ENCODE assay signal across 3 cellular contexts in the genomic region with DNA sequence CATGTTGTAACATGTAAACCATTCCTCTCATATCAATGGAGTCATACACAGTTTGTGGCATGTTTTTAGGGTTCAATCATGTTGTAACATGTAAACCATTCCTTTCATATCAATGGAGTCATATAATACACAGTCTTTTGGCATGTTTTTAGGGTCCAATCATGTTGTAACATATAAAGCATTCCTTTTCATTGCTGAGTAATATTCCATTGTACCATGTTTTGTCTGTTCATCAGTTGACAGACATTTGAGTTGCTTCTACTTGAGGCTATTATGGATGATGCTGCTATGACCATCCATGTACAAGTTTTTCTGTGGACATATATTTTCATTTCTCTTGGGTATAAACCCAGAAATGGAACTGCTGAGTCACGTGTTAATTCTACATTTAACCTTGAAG. TPM values are rescaled to one million over a fixed set of nuclear protein-coding genes. Genes with fewer than 3 reads are reported as not detected.
DNase-seq lines count a peak whose midpoint lies in the region; ATAC-seq, FAIRE-seq and TF ChIP-seq lines count a peak whose summit lies in the region.
"Not testable (repeated sequence)": the region's sequence is repeated elsewhere in the genome, so short reads cannot be mapped to it uniquely, and the experiment has no call there.

No MANE protein-coding gene starts in this region.

- TF ChIP-seq CTCF in A549 (IDR thresholded peaks at IDR 0.05); HEK293 (tag by site-specific recombination; IDR thresholded peaks at IDR 0.05); K562 (IDR thresholded peaks at IDR 0.05 in 2 of 3, conservative IDR thresholded peaks at IDR 0.05 in 1 of 3; ENCODE audit: insufficient read depth in 2 of 3, low read depth in 1 of 3, low read length in 3 of 3): not testable (repeated sequence)

- BruUV-seq in K562 (replicated peaks; lab: Mats Ljungman, UMichigan) = not testable (repeated sequence)

- not testable (repeated sequence) for FAIRE-seq in A549 (lab: Jason Lieb, UNC); K562 (lab: Jason Lieb, UNC)

- in situ Hi-C loops in K562 (cut with MboI) = loop anchor here (25.0 kb wide), 1 partner anchor 1431 kb away; no protein-coding TSS in a partner anchor

- 100% methylated on average over 1 of the region's 1 CpG for WGBS in A549 (ENCODE audit: missing lambda C conversion rate)
- WGBS in K562 (ENCODE audit: insufficient coverage, low coverage, missing lambda C conversion rate) = 100% methylated on average over 1 of the region's 1 CpG

- not testable (repeated sequence) for H3K4me1 ChIP-seq in A549; HEK293 (ENCODE audit: control insufficient read depth, insufficient read depth, low read length); K562 (replicated peaks in 1 of 2; ENCODE audit: control insufficient read depth in 2 of 2, insufficient read depth in 2 of 2, low read length in 2 of 2)

- H3K79me2 ChIP-seq in K562 (ENCODE audit: control insufficient read depth, insufficient read depth, low read length) = not testable (repeated sequence)

- not testable (repeated sequence) for H4K20me1 ChIP-seq in K562 (replicated peaks; ENCODE audit: control insufficient read depth, insufficient read depth, low read length)

- not testable (repeated sequence) for H3K9me1 ChIP-seq in K562 (ENCODE audit: control insufficient read depth, insufficient read depth, low read length)

- not testable (repeated sequence) for H3K27me3 ChIP-seq in K562 (ENCODE audit: control insufficient read depth in 2 of 2, insufficient read depth in 2 of 2, low read length in 2 of 2)

- H3K4me3 ChIP-seq in A549; HEK293 (ENCODE audit: low read depth, low read length); K562: not testable (repeated sequence)

- TF ChIP-seq EP300 in A549 (IDR thresholded peaks at IDR 0.05); K562 (IDR thresholded peaks at IDR 0.05; ENCODE audit: low read length): not testable (repeated sequence)

- ATAC-seq in A549, K562: not testable (repeated sequence)

- intact Hi-C loops in K562 (cut with micrococcal nuclease) = not testable (repeated sequence)

- not testable (repeated sequence) for H3K9me3 ChIP-seq in A549; HEK293 (ENCODE audit: control insufficient read depth, insufficient read depth, low read depth, low read length); K562 (replicated peaks; ENCODE audit: control insufficient read depth, insufficient read depth, low read depth, low read length)

- POLR2A ChIA-PET in A549 (lab: Yijun Ruan, JAX); HEK293 (lab: Yijun Ruan, JAX); K562 (lab: Yijun Ruan, JAX): not testable (repeated sequence)

- not testable (repeated sequence) for H3K9ac ChIP-seq in K562 (ENCODE audit: insufficient read depth in 1 of 2, low read depth in 2 of 2, low read length in 2 of 2)

- H3K4me2 ChIP-seq in A549; K562 (ENCODE audit: insufficient read depth, low read length): not testable (repeated sequence)

- H3K27ac ChIP-seq in A549; HEK293 (ENCODE audit: extremely low read depth, low read depth, low read length); K562 (ENCODE audit: extremely low read depth, low read depth, low read length): not testable (repeated sequence)

- not testable (repeated sequence) for TF ChIP-seq RAD21 in A549 (conservative IDR thresholded peaks at IDR 0.05 in 1 of 2, IDR thresholded peaks at IDR 0.05 in 1 of 2); K562 (CRISPR knock-in tag; conservative IDR thresholded peaks at IDR 0.05 in 1 of 2, IDR thresholded peaks at IDR 0.05 in 1 of 2)

- TF ChIP-seq POLR2A in A549 (IDR thresholded peaks at IDR 0.05; ENCODE audit: low read length); K562 (conservative IDR thresholded peaks at IDR 0.05): not testable (repeated sequence)

- not testable (repeated sequence) for H2AFZ ChIP-seq in K562 (ENCODE audit: low read depth, low read length)

- not testable (repeated sequence) for DNase-seq in A549 (ENCODE audit: low read depth in 1 of 2, low spot score in 1 of 2); K562 (ENCODE audit: extremely low read depth in 1 of 4, low spot score in 3 of 4)

- CTCF ChIA-PET in A549 (lab: Yijun Ruan, JAX); HEK293 (lab: Yijun Ruan, JAX); K562 (lab: Yijun Ruan, JAX; ENCODE audit: low intra/inter-chr PET ratio): not testable (repeated sequence)

- H3K36me3 ChIP-seq in HEK293 (ENCODE audit: control insufficient read depth in 2 of 2, insufficient read depth in 1 of 2, low read length in 2 of 2) (peaks cover 3 to 67% of the 10 kb centered on the region in 2 experiments; a peak in 2 of 3 replicates), K562 (ENCODE audit: control insufficient read depth, insufficient read depth, low read length) (peaks cover 64% of the 10 kb centered on the region; the same call in 2 of the 3 replicates)

TF ChIP-seq in A549, 52 proteins besides CTCF, POLR2A, EP300 and RAD21:
- TF ChIP-seq MAFK (IDR thresholded peaks at IDR 0.05; ENCODE audit: partially characterized antibody) = peak; percentile 2

TF ChIP-seq in HEK293, 187 proteins besides CTCF, POLR2A, EP300 and RAD21:
- TF ChIP-seq ZNF146 (tag by site-specific recombination; IDR thresholded peaks at IDR 0.05) = peak; percentile 93

TF ChIP-seq in K562, 482 proteins besides CTCF, POLR2A, EP300 and RAD21:
- TF ChIP-seq RBM25 (IDR thresholded peaks at IDR 0.05; ENCODE audit: low read depth, low read length, severe bottlenecking) = peak; percentile 38
- peak; percentile 90 for TF ChIP-seq ZNF232 (CRISPR knock-in tag; IDR thresholded peaks at IDR 0.05)
- TF ChIP-seq ZNF146 (CRISPR knock-in tag; IDR thresholded peaks at IDR 0.05; ENCODE audit: unreplicated experiment) = peak; percentile 80

RNA-seq across cellular contexts. Expression of a gene that starts 13.2 kb away (rescaled TPM):
- polyA plus RNA-seq in A549 (2011; rRNA removed) = 95.7 and 101 TPM in 2 replicates
- polyA plus RNA-seq in A549 (2012; cell fraction: cytosol; rRNA removed) = 18.3 and 19.9 TPM in 2 replicates
- polyA plus RNA-seq in A549 (2012; cell fraction: nucleus; rRNA removed) = 16.3 and 27.7 TPM in 2 replicates
- 34.0 to 38.6 TPM (median 35.5 TPM) in 3 replicates for polyA plus RNA-seq in A549 (2017; fragmentation: RNase III; extraction: RNeasy Plus Mini Kit Qiagen cat#74134 plus additional on column Dnase treatment)
- polyA minus RNA-seq in A549 (2011; rRNA and poly(A)+ RNA removed) = 45.5 and 57.9 TPM in 2 replicates
- 31.3 and 50.9 TPM in 2 replicates for total RNA-seq in K562 (2011; cell fraction: chromatin; rRNA removed; ENCODE audit: low replicate concordance)
- 11.5 and 14.5 TPM in 2 replicates for total RNA-seq in K562 (2011; cell fraction: nucleolus; rRNA removed)
- 17.4 and 19.7 TPM in 2 replicates for total RNA-seq in K562 (2011; cell fraction: nucleoplasm; rRNA removed)
- 22.2 and 23.9 TPM in 2 replicates for total RNA-seq in K562 (2014; rRNA removed)
- 37.3 and 40.5 TPM in 2 replicates for total RNA-seq in K562 (2014; rRNA removed; fragmentation: Illumina TruSeq; extraction: Trizol)
- 33.9 and 35.7 TPM in 2 replicates for total RNA-seq in K562 (2015; rRNA removed; fragmentation: Illumina TruSeq; extraction: Trizol)
- total RNA-seq in K562 (2021) = 27.8 and 28.0 TPM in 2 replicates
- 27.4 and 49.5 TPM in 2 replicates for polyA plus RNA-seq in K562 (2011; rRNA removed)
- 12.5 and 15.7 TPM in 2 replicates for polyA plus RNA-seq in K562 (2011; cell fraction: cytosol; rRNA removed)
- polyA plus RNA-seq in K562 (2011; cell fraction: nucleus; rRNA removed) = 21.6 and 22.9 TPM in 2 replicates
- 11.6 and 18.3 TPM in 2 replicates for polyA plus RNA-seq in K562 (2012)
- 26.4 and 26.7 TPM in 2 replicates for polyA plus RNA-seq in K562 (2014; fragmentation: Illumina TruSeq; extraction: Trizol)
- polyA plus RNA-seq in K562 (2014; fragmentation: Nextera tagmentation; extraction: Ambion mirVana) = 10 to 100 TPM; 22.6 to 38.5 TPM
- 28.4 and 28.6 TPM in 2 replicates for polyA plus RNA-seq in K562 (2014; rRNA removed)
- 41.8 and 65.6 TPM in 2 replicates for polyA minus RNA-seq in K562 (2011; rRNA and poly(A)+ RNA removed)
- polyA minus RNA-seq in K562 (2011; cell fraction: cytosol; rRNA and poly(A)+ RNA removed) = 15.0 and 26.1 TPM in 2 replicates
- polyA minus RNA-seq in K562 (2011; cell fraction: nucleus; rRNA and poly(A)+ RNA removed) = 11.0 and 14.8 TPM in 2 replicates

RNA-seq across cellular contexts. Expression of a gene that starts 25.0 kb away (rescaled TPM):
- 44.1 and 48.2 TPM in 2 replicates for polyA plus RNA-seq in A549 (2011; rRNA removed)
- polyA plus RNA-seq in A549 (2012; cell fraction: cytosol; rRNA removed) = 31.4 and 36.2 TPM in 2 replicates
- 12.1 and 16.7 TPM in 2 replicates for polyA plus RNA-seq in A549 (2012; cell fraction: nucleus; rRNA removed)
- polyA plus RNA-seq in A549 (2017; fragmentation: RNase III; extraction: RNeasy Plus Mini Kit Qiagen cat#74134 plus additional on column Dnase treatment) = 38.8 to 45.5 TPM (median 42.1 TPM) in 3 replicates
- 54.8 and 70.2 TPM in 2 replicates for polyA minus RNA-seq in A549 (2011; rRNA and poly(A)+ RNA removed)
- 34.7 and 43.2 TPM in 2 replicates for total RNA-seq in K562 (2011; cell fraction: chromatin; rRNA removed; ENCODE audit: low replicate concordance)
- total RNA-seq in K562 (2011; cell fraction: nucleolus; rRNA removed) = 16.4 and 21.5 TPM in 2 replicates
- 25.4 and 30.0 TPM in 2 replicates for total RNA-seq in K562 (2011; cell fraction: nucleoplasm; rRNA removed)
- 13.2 and 22.6 TPM in 2 replicates for total RNA-seq in K562 (2014; rRNA removed)
- total RNA-seq in K562 (2014; rRNA removed; fragmentation: Illumina TruSeq; extraction: Trizol) = 19.4 and 21.3 TPM in 2 replicates
- 16.9 and 19.0 TPM in 2 replicates for total RNA-seq in K562 (2015; rRNA removed; fragmentation: Illumina TruSeq; extraction: Trizol)
- total RNA-seq in K562 (2021) = 12.5 and 15.7 TPM in 2 replicates
- 39.9 and 47.8 TPM in 2 replicates for polyA plus RNA-seq in K562 (2011; rRNA removed)
- 19.1 and 23.8 TPM in 2 replicates for polyA plus RNA-seq in K562 (2011; cell fraction: cytosol; rRNA removed)
- 21.3 and 23.3 TPM in 2 replicates for polyA plus RNA-seq in K562 (2011; cell fraction: nucleus; rRNA removed)
- 15.9 and 16.8 TPM in 2 replicates for polyA plus RNA-seq in K562 (2012)
- 19.7 and 28.8 TPM in 2 replicates for polyA plus RNA-seq in K562 (2014; fragmentation: Illumina TruSeq; extraction: Trizol)
- polyA plus RNA-seq in K562 (2014; fragmentation: Nextera tagmentation; extraction: Ambion mirVana) = 1 to 10 TPM; 4.6 to 5.3 TPM
- polyA plus RNA-seq in K562 (2014; rRNA removed) = 19.3 and 33.3 TPM in 2 replicates
- 29.8 and 31.5 TPM in 2 replicates for polyA minus RNA-seq in K562 (2011; rRNA and poly(A)+ RNA removed)
- polyA minus RNA-seq in K562 (2011; cell fraction: cytosol; rRNA and poly(A)+ RNA removed) = 16.8 and 18.6 TPM in 2 replicates
- 6.7 and 8.5 TPM in 2 replicates for polyA minus RNA-seq in K562 (2011; cell fraction: nucleus; rRNA and poly(A)+ RNA removed)
